ENCODE assay signal across 1 cellular context in the genomic region with DNA sequence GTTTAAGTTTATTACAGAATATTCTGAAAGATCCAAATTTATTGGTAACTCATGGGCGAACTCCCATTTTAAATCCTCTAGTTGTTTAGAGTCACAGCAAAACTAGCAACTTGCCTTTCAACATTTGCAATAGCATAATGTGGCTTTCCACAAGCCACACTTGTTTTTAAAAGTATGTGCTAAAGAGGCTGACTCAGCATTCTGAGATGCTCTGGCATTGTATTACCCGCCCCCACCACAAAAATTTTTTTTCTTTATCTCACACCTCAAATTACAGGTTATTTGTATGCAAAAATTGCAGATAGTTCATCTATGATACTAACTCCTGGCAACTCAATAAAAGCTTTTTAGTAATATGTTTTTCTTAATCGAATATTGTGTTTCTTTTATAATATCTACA. TPM values are rescaled to one million over a fixed set of nuclear protein-coding genes. Genes with fewer than 3 reads are reported as not detected.
"Had no signal": no experiment of that assay in that cellular context is flagged by ENCODE, and none has a peak within 500 bp of the region (broad histone marks: within the 10 kb centered on the region; RNA-seq: fewer than 3 reads in every experiment).

No MANE protein-coding gene starts in this region.

RNA-seq across cellular contexts. Expression of a gene that starts 2.4 kb away (rescaled TPM):
- total RNA-seq: OCI-LY7 had no signal

RNA-seq across cellular contexts. Expression of a gene that starts 59.7 kb away (rescaled TPM):
- total RNA-seq: OCI-LY7 had no signal
